Comparison of ENCODE assay signal across 8 cellular contexts in the genomic region with DNA sequence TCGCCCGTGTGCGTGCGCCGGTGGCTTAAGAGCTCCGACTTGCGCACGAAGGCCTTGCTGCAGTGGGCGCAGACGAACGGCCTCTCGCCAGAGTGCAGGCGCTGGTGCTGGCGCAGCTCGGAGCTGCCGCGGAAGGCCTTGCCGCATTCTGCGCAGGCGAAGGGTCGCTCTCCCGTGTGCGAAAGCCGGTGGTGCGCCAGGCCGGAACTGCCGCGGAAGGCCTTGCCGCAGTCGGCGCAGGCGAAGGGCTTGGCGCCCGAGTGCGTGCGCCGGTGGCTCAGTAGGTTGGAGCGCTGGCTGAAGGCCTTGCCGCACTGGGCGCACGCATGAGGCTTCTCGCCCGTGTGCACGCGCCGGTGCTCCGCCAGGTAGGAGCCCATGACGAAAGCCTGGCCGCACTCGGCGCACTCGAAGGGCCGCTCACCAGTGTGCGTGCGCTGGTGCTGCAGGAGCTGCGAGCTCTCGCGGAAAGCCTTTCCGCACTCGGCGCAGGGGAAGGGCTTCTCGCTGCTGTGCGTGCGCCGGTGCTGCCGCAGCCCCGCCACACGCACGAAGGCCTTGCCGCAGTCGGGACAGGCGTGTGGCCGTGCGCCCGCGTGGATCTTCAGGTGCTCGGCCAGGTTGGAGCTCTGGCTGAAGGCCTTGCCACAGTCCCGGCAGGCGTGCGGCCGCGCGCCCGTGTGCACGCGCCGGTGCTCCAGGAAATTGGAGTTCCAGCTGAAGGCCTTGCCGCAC. TPM values are rescaled to one million over a fixed set of nuclear protein-coding genes. Genes with fewer than 3 reads are reported as not detected.
DNase-seq lines count a peak whose midpoint lies in the region; ATAC-seq and TF ChIP-seq lines count a peak whose summit lies in the region.
"Had no signal": no experiment of that assay in that cellular context is flagged by ENCODE, and none has a peak within 500 bp of the region (broad histone marks: within the 10 kb centered on the region; RNA-seq: fewer than 3 reads in every experiment).

No MANE protein-coding gene starts in this region.

- TF ChIP-seq CTCF in DOHH2 (IDR thresholded peaks at IDR 0.05; ENCODE audit: low read depth, low read length, poor library complexity, severe bottlenecking) (no peak), thyroid gland (IDR thresholded peaks at IDR 0.05) (no peak), hepatocyte (IDR thresholded peaks at IDR 0.05; ENCODE audit: poor library complexity) (no peak)

- H3K4me1 ChIP-seq in DOHH2 (ENCODE audit: control insufficient read depth, low read length) (peaks cover 12% of the 10 kb centered on the region), thyroid gland (no peaks in the 10 kb centered on the region), hepatocyte (ENCODE audit: insufficient read depth) (peaks cover 2% of the 10 kb centered on the region)

- no peaks in the 10 kb centered on the region for H3K9me3 Mint-ChIP-seq in activated naive CD8-positive, alpha-beta T cell treated with anti-CD3 and anti-CD28 coated beads, Interleukin-2, amount 10 ng/mL, durations not matched to agents 7 days and 5 days
- no peaks in the 10 kb centered on the region for H3K9me3 Mint-ChIP-seq in naive thymus-derived CD8-positive, alpha-beta T cell

- no peak overlapping the region for H3K27ac ChIP-seq in DOHH2 (ENCODE audit: low read depth, low read length)
- no peak overlapping the region for H3K27ac ChIP-seq in thyroid gland
- no peak overlapping the region for H3K27ac ChIP-seq in hepatocyte
- H3K27ac ChIP-seq: cardiac muscle cell had no signal

- H3K4me3 ChIP-seq in DOHH2 (ENCODE audit: low read length) (peak overlapping the region; percentile 39; the same call in 1 of the 2 replicates), thyroid gland (replicated peaks in 1 of 3) (no peak overlapping the region), hepatocyte (no peak overlapping the region)
- H3K4me3 ChIP-seq: cardiac muscle cell had no signal

- peak overlapping the region; percentile 37 for H3K4me3 Mint-ChIP-seq in activated naive CD8-positive, alpha-beta T cell treated with anti-CD3 and anti-CD28 coated beads, Interleukin-2, amount 10 ng/mL, durations not matched to agents 7 days and 5 days
- H3K4me3 Mint-ChIP-seq in naive thymus-derived CD8-positive, alpha-beta T cell, result peak overlapping the region; percentile 65 to 85 (median 72)

- peaks cover 6% of the 10 kb centered on the region; the same call in 1 of the 2 replicates for H3F3A ChIP-seq in DOHH2 (ENCODE audit: control insufficient read depth, insufficient read depth)

- H3K4me2 ChIP-seq in DOHH2 (ENCODE audit: low read length) (peak overlapping the region; percentile 50), hepatocyte (no peak overlapping the region)

- H3K27me3 Mint-ChIP-seq in activated naive CD8-positive, alpha-beta T cell treated with anti-CD3 and anti-CD28 coated beads, Interleukin-2, amount 10 ng/mL, durations not matched to agents 7 days and 5 days, result no peaks in the 10 kb centered on the region
- H3K27me3 Mint-ChIP-seq in naive thymus-derived CD8-positive, alpha-beta T cell, result no peaks in the 10 kb centered on the region

- H3K9me2 ChIP-seq in DOHH2 (replicated peaks; ENCODE audit: control insufficient read depth, low read length), result no peaks in the 10 kb centered on the region
- no peaks in the 10 kb centered on the region for H3K9me2 ChIP-seq in hepatocyte (replicated peaks; ENCODE audit: insufficient read depth)

- peaks cover 15% of the 10 kb centered on the region for H3K4me1 Mint-ChIP-seq in activated naive CD8-positive, alpha-beta T cell treated with anti-CD3 and anti-CD28 coated beads, Interleukin-2, amount 10 ng/mL, durations not matched to agents 7 days and 5 days
- peaks cover 13 to 36% (median 20%) of the 10 kb centered on the region in 4 donors for H3K4me1 Mint-ChIP-seq in naive thymus-derived CD8-positive, alpha-beta T cell

- 45% methylated on average over 11 of the region's 88 CpGs; no CpG with 5 or more reads in 1 of the 2 donors for WGBS in thyroid gland, 2 donors
- over 99% methylated on average over 66 of the region's 88 CpGs for WGBS in hepatocyte (ENCODE audit: low lambda C conversion rate, missing lambda C conversion rate)

- peaks cover 5% of the 10 kb centered on the region for H3K36me3 Mint-ChIP-seq in activated naive CD8-positive, alpha-beta T cell treated with anti-CD3 and anti-CD28 coated beads, Interleukin-2, amount 10 ng/mL, durations not matched to agents 7 days and 5 days
- peaks cover 0 to 2% (median 2%) of the 10 kb centered on the region in 3 donors for H3K36me3 Mint-ChIP-seq in naive thymus-derived CD8-positive, alpha-beta T cell

- H4K20me1 ChIP-seq in DOHH2 (ENCODE audit: control insufficient read depth, insufficient read depth, low read depth, low read length) (no peaks in the 10 kb centered on the region), hepatocyte (ENCODE audit: insufficient read depth, poor library complexity, severe bottlenecking) (no peaks in the 10 kb centered on the region)

- intact Hi-C loops in thyroid gland (cut with DNase I), result no loop called here

- DNase-seq in activated naive CD8-positive, alpha-beta T cell treated with anti-CD3 and anti-CD28 coated beads, Interleukin-2, amount 10 ng/mL, durations not matched to agents 7 days and 5 days, result peak; percentile 76
- peak; percentile 25 to 76 (median 54) for DNase-seq in naive thymus-derived CD8-positive, alpha-beta T cell
- DNase-seq in thyroid gland, result no peak
- no peak for DNase-seq in HPDE6-E6E7 (ENCODE audit: extremely low spot score)
- DNase-seq in hepatocyte (ENCODE audit: low spot score), result no peak
- DNase-seq: NCI-H1417 treated with DMSO at 0.1 percent for 48 hours had no signal

- H3K27ac Mint-ChIP-seq in activated naive CD8-positive, alpha-beta T cell treated with anti-CD3 and anti-CD28 coated beads, Interleukin-2, amount 10 ng/mL, durations not matched to agents 7 days and 5 days, result peak overlapping the region; percentile 65
- peak overlapping the region in 7 of 10 donors; percentile 25 to 87 (median 73) for H3K27ac Mint-ChIP-seq in naive thymus-derived CD8-positive, alpha-beta T cell

- H3K79me2 ChIP-seq in DOHH2 (ENCODE audit: control insufficient read depth, low read length) (peaks cover 2% of the 10 kb centered on the region; the same call in 1 of the 2 replicates), hepatocyte (peaks cover 5% of the 10 kb centered on the region)

- H3K9me3 ChIP-seq in DOHH2 (ENCODE audit: control insufficient read depth, insufficient read depth, low read length) (no peaks in the 10 kb centered on the region), thyroid gland (no peaks in the 10 kb centered on the region), hepatocyte (ENCODE audit: low read depth) (no peaks in the 10 kb centered on the region)

- H3K27me3 ChIP-seq in DOHH2 (ENCODE audit: control insufficient read depth, low read length) (peaks cover 5% of the 10 kb centered on the region; the same call in 1 of the 2 replicates), thyroid gland (no peaks in the 10 kb centered on the region), hepatocyte (no peaks in the 10 kb centered on the region)
- H3K27me3 ChIP-seq: cardiac muscle cell had no signal

- ATAC-seq in activated naive CD8-positive, alpha-beta T cell treated with anti-CD3 and anti-CD28 coated beads, Interleukin-2, amount 10 ng/mL, durations not matched to agents 7 days and 5 days (ENCODE audit: low read depth), result peak; percentile 72
- ATAC-seq in naive thymus-derived CD8-positive, alpha-beta T cell, result peak; percentile 80 to 81

- peaks cover 1% of the 10 kb centered on the region for H3K36me3 ChIP-seq in DOHH2 (ENCODE audit: control insufficient read depth, low read length)
- H3K36me3 ChIP-seq in thyroid gland, result no peaks in the 10 kb centered on the region
- H3K36me3 ChIP-seq in hepatocyte (replicated peaks; ENCODE audit: insufficient read depth, low read depth), result no peaks in the 10 kb centered on the region
- H3K36me3 ChIP-seq: cardiac muscle cell had no signal

- TF ChIP-seq POLR2A in thyroid gland (IDR thresholded peaks at IDR 0.05), result no peak

- POLR2A ChIA-PET in activated naive CD8-positive, alpha-beta T cell treated with anti-CD3 and anti-CD28 coated beads, Interleukin-2, amount 10 ng/mL, durations not matched to agents 7 days and 5 days (lab: Charles Lee), result interaction anchor here (0.6 to 2.4 kb wide), 9 partner anchors 9 to 158 kb away, joined by 3 to 29 read pairs (median 4); partner anchors contain the start of genes ZNF446, ZNF837 and ZSCAN22
- POLR2A ChIA-PET in naive thymus-derived CD8-positive, alpha-beta T cell (lab: Charles Lee), result interaction anchor here (0.6 to 5.0 kb wide), 22 partner anchors 9 to 298 kb away, joined by 3 to 72 read pairs (median 4); partner anchors contain the start of genes RPS5, UBE2M, ZBTB45 and ZNF132

- no peak overlapping the region for H2AFZ ChIP-seq in hepatocyte

RNA-seq across cellular contexts. Expression of gene A1BG, which starts 3.1 kb away (rescaled TPM):
- total RNA-seq in activated naive CD8-positive, alpha-beta T cell treated with anti-CD3 and anti-CD28 coated beads, Interleukin-2, amount 10 ng/mL, durations not matched to agents 7 days and 5 days, result 10 to 100 TPM; 21.0 to 22.8 TPM
- total RNA-seq in naive thymus-derived CD8-positive, alpha-beta T cell, result 10 to 100 TPM; 26.3 to 38.3 TPM
- 100 to 1,000 TPM in 2 of 3 donors, 10 to 100 TPM in 1; 96.6 to 126 (median 121) TPM for polyA plus RNA-seq in naive thymus-derived CD8-positive, alpha-beta T cell
- total RNA-seq in thyroid gland, result 10 to 100 TPM in 1 of 4 donors, 1 to 10 TPM in 2, under 1 TPM in 1; 0.50 to 14.9 (median 3.4) TPM
- total RNA-seq in hepatocyte, result 35.9 and 45.5 TPM in 2 replicates
- 106 and 108 TPM in 2 replicates for polyA plus RNA-seq in hepatocyte

RNA-seq across cellular contexts. Expression of gene ZNF497, which starts 6.1 kb away (rescaled TPM):
- 1 to 10 TPM; 1.7 to 2.1 TPM for total RNA-seq in activated naive CD8-positive, alpha-beta T cell treated with anti-CD3 and anti-CD28 coated beads, Interleukin-2, amount 10 ng/mL, durations not matched to agents 7 days and 5 days
- total RNA-seq in naive thymus-derived CD8-positive, alpha-beta T cell, result 1 to 10 TPM; 4.7 to 6.6 TPM
- 1 to 10 TPM; 1.8 to 2.2 (median 1.9) TPM for polyA plus RNA-seq in naive thymus-derived CD8-positive, alpha-beta T cell
- total RNA-seq in thyroid gland, result 10 to 100 TPM in 1 of 4 donors, 1 to 10 TPM in 3; 7.1 to 16.2 (median 8.1) TPM
- total RNA-seq in hepatocyte, result 1.5 and 1.6 TPM in 2 replicates
- polyA plus RNA-seq in hepatocyte, result 3.3 and 4.3 TPM in 2 replicates

RNA-seq across cellular contexts. Expression of gene ZNF837, which starts 24.4 kb away (rescaled TPM):
- total RNA-seq in activated naive CD8-positive, alpha-beta T cell treated with anti-CD3 and anti-CD28 coated beads, Interleukin-2, amount 10 ng/mL, durations not matched to agents 7 days and 5 days, result 1 to 10 TPM; 2.9 to 3.5 TPM
- total RNA-seq in naive thymus-derived CD8-positive, alpha-beta T cell, result 1 to 10 TPM; 5.6 to 5.8 TPM
- 10 to 100 TPM in 1 of 3 donors, 1 to 10 TPM in 2; 4.2 to 14.3 (median 9.9) TPM for polyA plus RNA-seq in naive thymus-derived CD8-positive, alpha-beta T cell
- total RNA-seq in thyroid gland (10 to 100 TPM in 3 of 4 donors, 1 to 10 TPM in 1; 6.3 to 16.4 (median 15.1) TPM), hepatocyte (5.0 and 5.9 TPM in 2 replicates)
- polyA plus RNA-seq in hepatocyte, result 5.4 and 9.7 TPM in 2 replicates

RNA-seq across cellular contexts. Expression of gene ZSCAN22, which starts 29.6 kb away (rescaled TPM):
- total RNA-seq in activated naive CD8-positive, alpha-beta T cell treated with anti-CD3 and anti-CD28 coated beads, Interleukin-2, amount 10 ng/mL, durations not matched to agents 7 days and 5 days, result 1 to 10 TPM; 6.3 TPM
- total RNA-seq in naive thymus-derived CD8-positive, alpha-beta T cell, result 1 to 10 TPM; 4.6 TPM
- 1 to 10 TPM in 2 of 3 donors, under 1 TPM in 1; 0.69 to 3.3 (median 1.4) TPM for polyA plus RNA-seq in naive thymus-derived CD8-positive, alpha-beta T cell
- total RNA-seq in thyroid gland, result 1 to 10 TPM; 3.0 to 4.5 (median 4.2) TPM
- 1.3 and 2.0 TPM in 2 replicates for total RNA-seq in hepatocyte
- polyA plus RNA-seq in hepatocyte, result 2.2 and 3.0 TPM in 2 replicates

RNA-seq across cellular contexts. Expression of gene RPS5, which starts 30.7 kb away (rescaled TPM):
- 1,000 to 10,000 TPM; 1,038 to 1,039 TPM for total RNA-seq in activated naive CD8-positive, alpha-beta T cell treated with anti-CD3 and anti-CD28 coated beads, Interleukin-2, amount 10 ng/mL, durations not matched to agents 7 days and 5 days
- total RNA-seq in naive thymus-derived CD8-positive, alpha-beta T cell, result 1,000 to 10,000 TPM; 1,656 to 1,664 TPM
- polyA plus RNA-seq in naive thymus-derived CD8-positive, alpha-beta T cell, result 1,000 to 10,000 TPM; 1,899 to 2,106 (median 2,080) TPM
- total RNA-seq in thyroid gland (1,000 to 10,000 TPM; 1,209 to 2,449 (median 1,340) TPM), hepatocyte (1,644 and 2,420 TPM in 2 replicates)
- 562 and 565 TPM in 2 replicates for polyA plus RNA-seq in hepatocyte

Comparison
In these comparisons a context has a peak if more than half of its experiments do, and no peak if none do; other contexts are left out.
1. DNase-seq: peak in activated naive CD8-positive, alpha-beta T cell treated with anti-CD3 and anti-CD28 coated beads, Interleukin-2, amount 10 ng/mL, durations not matched to agents 7 days and 5 days (single experiment) and naive thymus-derived CD8-positive, alpha-beta T cell (10 of 10); none in thyroid gland (0 of 2), HPDE6-E6E7 (single experiment) and hepatocyte (single experiment).